In the genomic region with DNA sequence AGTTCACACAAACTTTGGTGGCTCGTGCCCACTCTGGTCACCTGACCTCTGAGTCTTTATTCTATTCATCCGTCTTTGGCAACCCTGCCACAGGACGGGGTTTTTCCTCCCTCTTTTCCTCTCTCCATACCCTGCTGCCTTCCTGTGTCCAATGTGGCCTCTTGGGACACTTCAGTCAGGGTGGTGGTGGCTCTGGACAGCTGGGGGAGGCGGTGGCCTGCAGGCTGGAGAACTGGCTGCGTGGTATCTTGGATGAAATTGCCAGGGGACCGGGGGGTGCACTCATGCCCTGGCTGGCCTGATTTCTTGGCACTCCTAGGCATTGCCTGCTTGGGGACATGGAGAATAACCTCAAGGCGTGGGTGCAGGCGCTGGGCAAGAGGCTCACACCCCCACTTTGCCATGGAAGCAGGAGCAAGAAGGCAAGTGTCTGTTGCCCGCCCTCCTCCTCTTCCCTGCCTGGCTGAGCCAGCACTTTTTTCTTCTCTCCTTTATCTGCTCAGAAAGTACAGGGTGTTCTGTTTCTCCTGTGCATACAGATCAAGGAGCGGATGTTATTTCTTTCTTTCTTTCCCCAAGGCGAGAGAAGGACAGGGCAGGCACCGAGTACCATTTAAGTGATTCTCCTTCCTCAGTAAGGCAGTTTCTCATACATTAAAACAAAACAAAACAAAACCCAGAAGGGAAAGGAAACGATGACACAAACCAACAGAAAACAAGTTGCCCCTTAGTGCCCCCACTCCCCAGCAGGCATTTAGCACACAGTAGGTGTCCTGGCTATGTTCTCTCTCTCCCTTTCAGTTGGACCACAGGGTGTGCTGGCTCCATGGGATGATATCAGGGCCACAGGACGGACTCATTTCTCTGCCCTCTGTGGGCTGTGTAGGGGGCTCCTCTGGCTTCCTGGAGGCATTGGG, we compare ENCODE assay signal across 9 cellular contexts. TPM values are rescaled to one million over a fixed set of nuclear protein-coding genes. Genes with fewer than 3 reads are reported as not detected.
DNase-seq lines count a peak whose midpoint lies in the region; ATAC-seq and TF ChIP-seq lines count a peak whose summit lies in the region.
"Had no signal": no experiment of that assay in that cellular context is flagged by ENCODE, and none has a peak within 500 bp of the region (broad histone marks: within the 10 kb centered on the region; RNA-seq: fewer than 3 reads in every experiment).

No MANE protein-coding gene starts in this region.

- H3K79me1 ChIP-seq in IMR-90 (ENCODE audit: low read depth in 1 of 2, low read length in 2 of 2), result peaks cover 29 to 84% of the 10 kb centered on the region in 2 experiments

- no peaks in the 10 kb centered on the region for H3K27me3 Mint-ChIP-seq in natural killer cell treated with Interleukin-12 subunit alpha and Interleukin-12 subunit beta and Interleukin-15 and Interleukin-18, amount 100 ng/mL, for 72 hours

- intact Hi-C loops in IMR-90 (cut with micrococcal nuclease), result no loop called here
- intact Hi-C loops in mammary epithelial cell (cut with micrococcal nuclease), result no loop called here

- peak overlapping the region; percentile 52 for H4K91ac ChIP-seq in IMR-90 (ENCODE audit: insufficient read depth, low read depth, low read length)

- ATAC-seq in IMR-90 (ENCODE audit: low read depth), result no peak
- no peak for ATAC-seq in natural killer cell treated with Interleukin-12 subunit alpha and Interleukin-12 subunit beta and Interleukin-15 and Interleukin-18, amount 100 ng/mL, for 72 hours
- no peak for ATAC-seq in HG03432 (IDR thresholded peaks at IDR 0.05; ENCODE audit: unreplicated experiment)
- ATAC-seq in GM19463 (IDR thresholded peaks at IDR 0.05; ENCODE audit: unreplicated experiment), result no peak

- H2AK9ac ChIP-seq in IMR-90 (replicated peaks; ENCODE audit: low read depth, low read length, poor library complexity), result peak overlapping the region; percentile 67

- no peak overlapping the region for H3K9ac ChIP-seq in IMR-90 (ENCODE audit: low read depth, low read length)
- no peak overlapping the region for H3K9ac ChIP-seq in mammary epithelial cell (ENCODE audit: insufficient read depth, low read length)

- H3K27ac ChIP-seq in IMR-90 (ENCODE audit: insufficient read depth, low read length) (no peak overlapping the region; the same call in 1 of the 2 replicates), mammary epithelial cell (ENCODE audit: insufficient read depth, low read depth, low read length) (no peak overlapping the region)

- in situ Hi-C loops in IMR-90 (cut with MboI; ENCODE audit: low sequenced_read_pairs) (no loop called here), mammary epithelial cell (cut with MboI; ENCODE audit: low sequenced_read_pairs in 2 of 2) (no loop called here)

- H3K14ac ChIP-seq in IMR-90 (replicated peaks; ENCODE audit: low read depth, low read length), result peak overlapping the region; percentile 62

- WGBS in IMR-90 (ENCODE audit: extremely low coverage in 2 of 2, insufficient read length in 1 of 2), 2 experiments, result 92% methylated on average over 4 of the region's 14 CpGs; no CpG with 5 or more reads in 1 of the 2 experiments
- WGBS in mammary epithelial cell (ENCODE audit: low coverage, missing lambda C conversion rate), result 20% methylated on average over 10 of the region's 14 CpGs

- no peak overlapping the region for H4K5ac ChIP-seq in IMR-90 (ENCODE audit: low read depth, low read length)

- no peak for TF ChIP-seq RAD21 in IMR-90 (IDR thresholded peaks at IDR 0.05; ENCODE audit: low read length)

- peaks cover 13% of the 10 kb centered on the region for H3K9me1 ChIP-seq in IMR-90 (ENCODE audit: insufficient read depth, low read length)

- no peak for TF ChIP-seq POLR2A in IMR-90 (IDR thresholded peaks at IDR 0.05; ENCODE audit: low read depth, low read length)

- peaks cover 5% of the 10 kb centered on the region for H3K36me3 ChIP-seq in IMR-90 (ENCODE audit: control insufficient read depth, insufficient read depth, low read length)
- no peaks in the 10 kb centered on the region for H3K36me3 ChIP-seq in mammary epithelial cell (ENCODE audit: insufficient read depth, low read length)

- no peaks in the 10 kb centered on the region for H3K79me2 ChIP-seq in mammary epithelial cell (ENCODE audit: insufficient read depth, low read length)

- no peak overlapping the region for H3K18ac ChIP-seq in IMR-90 (ENCODE audit: low read depth, low read length)

- dilution Hi-C loops in IMR-90 (cut with HindIII; ENCODE audit: low sequenced_read_pairs, unreplicated experiment) (no loop called here), mammary epithelial cell (cut with HindIII; ENCODE audit: low sequenced_read_pairs) (no loop called here)

- no peak overlapping the region for H3K56ac ChIP-seq in IMR-90 (ENCODE audit: extremely low read depth, insufficient read depth, low read length)

- CTCF ChIA-PET in AG04449 (lab: Yijun Ruan, JAX) (interaction anchor here (0.7 to 4.4 kb wide), 2 partner anchors 21 to 59 kb away, joined by 3 to 22 read pairs; no protein-coding TSS in a partner anchor), IMR-90 (lab: Yijun Ruan, JAX) (interaction anchor here (0.6 to 0.8 kb wide), 3 partner anchors 55 to 283 kb away, joined by 3 to 5 read pairs (median 4); no protein-coding TSS in a partner anchor), mammary epithelial cell (lab: Charles Lee; ENCODE audit: low non-redundant PET) (no interaction called here)

- POLR2A ChIA-PET in AG04449 (lab: Yijun Ruan, JAX) (interaction anchor here (0.8 kb wide), 1 partner anchor 21 kb away, joined by 3 read pairs; no protein-coding TSS in a partner anchor), IMR-90 (lab: Charles Lee; ENCODE audit: unreplicated experiment) (no interaction called here)

- H3K4me2 ChIP-seq in IMR-90 (ENCODE audit: low read depth, low read length) (peak overlapping the region; percentile 1), mammary epithelial cell (ENCODE audit: insufficient read depth, low read depth, low read length) (peak overlapping the region; percentile 89)

- no TSS peak for BruUV-seq in IMR-90 (replicated peaks; lab: Mats Ljungman, UMichigan)
- BruUV-seq in mammary epithelial cell (replicated peaks; lab: Mats Ljungman, UMichigan), result no TSS peak

- H3K36me3 Mint-ChIP-seq in natural killer cell treated with Interleukin-12 subunit alpha and Interleukin-12 subunit beta and Interleukin-15 and Interleukin-18, amount 100 ng/mL, for 72 hours, result no peaks in the 10 kb centered on the region

- H3K4me3 Mint-ChIP-seq in natural killer cell treated with Interleukin-12 subunit alpha and Interleukin-12 subunit beta and Interleukin-15 and Interleukin-18, amount 100 ng/mL, for 72 hours, result peak overlapping the region; percentile 56

- peak overlapping the region; percentile 91 for H3K4ac ChIP-seq in IMR-90 (ENCODE audit: low read depth, low read length)

- H3K4me1 ChIP-seq in IMR-90 (ENCODE audit: control insufficient read depth, insufficient read depth, low read length) (peaks cover 13% of the 10 kb centered on the region; the same call in 1 of the 2 replicates), mammary epithelial cell (ENCODE audit: insufficient read depth, low read length) (peaks cover 21% of the 10 kb centered on the region)

- H3K4me3 ChIP-seq in AG04449 (ENCODE audit: low read depth, low read length) (peak overlapping the region; percentile 69; the same call in 1 of the 2 replicates), IMR-90 (ENCODE audit: insufficient read depth, low read depth, low read length) (no peak overlapping the region), mammary epithelial cell (replicated peaks in 1 of 3; ENCODE audit: insufficient read depth in 1 of 3, low read depth in 2 of 3, low read length in 3 of 3) (no peak overlapping the region)

- no peak for DNase-seq in AG04449 (ENCODE audit: low read depth, low spot score)
- DNase-seq in IMR-90, result no peak
- no peak for DNase-seq in mammary epithelial cell
- no peak for DNase-seq in natural killer cell treated with Interleukin-12 subunit alpha and Interleukin-12 subunit beta and Interleukin-15 and Interleukin-18, amount 100 ng/mL, for 72 hours (ENCODE audit: low spot score)
- no peak for DNase-seq in NOMO-1 treated with dmso at 0.1 percent for 144 hours (lab: John Stamatoyannopoulos, UW; ENCODE audit: unreplicated experiment)
- no peak for DNase-seq in DMS79 (lab: John Stamatoyannopoulos, UW)
- DNase-seq: NCI-H1092 had no signal

- H3K9me3 ChIP-seq in IMR-90 (ENCODE audit: control insufficient read depth, insufficient read depth, low read length) (no peaks in the 10 kb centered on the region), mammary epithelial cell (replicated peaks; ENCODE audit: insufficient read depth, low read length) (no peaks in the 10 kb centered on the region)

- no peak overlapping the region for H2BK5ac ChIP-seq in IMR-90 (ENCODE audit: low read depth, low read length, poor library complexity, severe bottlenecking)

- H3K23ac ChIP-seq in IMR-90 (ENCODE audit: low read depth, low read length), result peak overlapping the region; percentile 0

- peak overlapping the region; percentile 29; the same call in 1 of the 2 replicates for H2BK120ac ChIP-seq in IMR-90 (ENCODE audit: low read depth, low read length)

- H4K8ac ChIP-seq in IMR-90 (ENCODE audit: low read depth in 2 of 2, low read length in 2 of 2), result peak overlapping the region; percentile 5 to 79; a peak in 3 of 4 replicates

- H3K4me1 Mint-ChIP-seq in natural killer cell treated with Interleukin-12 subunit alpha and Interleukin-12 subunit beta and Interleukin-15 and Interleukin-18, amount 100 ng/mL, for 72 hours (ENCODE audit: low read depth in 2 of 2), result peaks cover 6 to 12% of the 10 kb centered on the region in 2 donors

- TF ChIP-seq CTCF in AG04449 (IDR thresholded peaks at IDR 0.05; ENCODE audit: insufficient read depth, low read length, missing control alignments), result no peak
- TF ChIP-seq CTCF in IMR-90 (conservative IDR thresholded peaks at IDR 0.05; ENCODE audit: low read depth, low read length), result no peak
- no peak for TF ChIP-seq CTCF in mammary epithelial cell (conservative IDR thresholded peaks at IDR 0.05 in 1 of 2, IDR thresholded peaks at IDR 0.05 in 1 of 2; ENCODE audit: extremely low read depth in 1 of 2, insufficient read depth in 1 of 2, low read depth in 1 of 2, low read length in 2 of 2)

- no peak overlapping the region for H2BK20ac ChIP-seq in IMR-90 (ENCODE audit: low read depth, low read length)

- H2AK5ac ChIP-seq in IMR-90 (ENCODE audit: low read depth, low read length), result peak overlapping the region; percentile 87

- H2AFZ ChIP-seq in IMR-90 (replicated peaks; ENCODE audit: low read length, poor library complexity) (peak overlapping the region; percentile 90), mammary epithelial cell (ENCODE audit: low read depth, low read length) (peak overlapping the region; percentile 8)

- H4K20me1 ChIP-seq in IMR-90 (ENCODE audit: insufficient read depth, low read length), result peaks cover 40% of the 10 kb centered on the region
- H4K20me1 ChIP-seq in mammary epithelial cell (ENCODE audit: insufficient read depth, low read length), result no peaks in the 10 kb centered on the region

- no peaks in the 10 kb centered on the region for H3K27me3 ChIP-seq in IMR-90 (ENCODE audit: control insufficient read depth, insufficient read depth, low read length)
- H3K27me3 ChIP-seq in mammary epithelial cell (ENCODE audit: insufficient read depth, low read length), result no peaks in the 10 kb centered on the region

- peak overlapping the region; percentile 11 to 52 for H3K27ac Mint-ChIP-seq in natural killer cell treated with Interleukin-12 subunit alpha and Interleukin-12 subunit beta and Interleukin-15 and Interleukin-18, amount 100 ng/mL, for 72 hours

- no peak overlapping the region; the same call in 2 of the 3 replicates for H2BK15ac ChIP-seq in IMR-90 (ENCODE audit: low read depth, low read length)

- no peaks in the 10 kb centered on the region for H3K9me3 Mint-ChIP-seq in natural killer cell treated with Interleukin-12 subunit alpha and Interleukin-12 subunit beta and Interleukin-15 and Interleukin-18, amount 100 ng/mL, for 72 hours

RNA-seq across cellular contexts. Expression of a gene that starts 22.3 kb away (rescaled TPM):
- total RNA-seq in IMR-90 (2012; rRNA removed) (8.2 and 9.4 TPM in 2 replicates), mammary epithelial cell (10 to 100 TPM in 1 of 2 donors, 1 to 10 TPM in 1; 6.5 to 16.4 TPM)
- polyA plus RNA-seq in IMR-90 (2012; rRNA removed) (18.0 and 21.2 TPM in 2 replicates), mammary epithelial cell (5.4 TPM)
- 21.7 and 23.3 TPM in 2 replicates for polyA plus RNA-seq in IMR-90 (2012; cell fraction: cytosol; rRNA removed)
- polyA plus RNA-seq in IMR-90 (2012; cell fraction: nucleus; rRNA removed; ENCODE audit: low replicate concordance), result 21.1 and 27.3 TPM in 2 replicates
- polyA minus RNA-seq in mammary epithelial cell, result 6.7 TPM
- 1 to 10 TPM; 1.3 to 1.5 TPM for total RNA-seq in natural killer cell treated with Interleukin-12 subunit alpha and Interleukin-12 subunit beta and Interleukin-15 and Interleukin-18, amount 100 ng/mL, for 72 hours
